ENCODE assay signal across 26 cellular contexts in genomic region chr7:114765331-114766125, GRCh38.
"Had no signal": no experiment of that assay in that cellular context is flagged by ENCODE, and none has a peak within 500 bp of the region (broad histone marks: within the 10 kb centered on the region; RNA-seq: fewer than 3 reads in every experiment).

No MANE protein-coding gene starts in this region.

- DNase-seq: activated B cell treated with CpG ODN at 0.5 μM for 24 hours; activated CD4-positive, alpha-beta T cell treated with anti-CD3 and anti-CD28 coated beads for 1 hour; activated CD4-positive, alpha-beta T cell treated with anti-CD3 and anti-CD28 coated beads, Interleukin-2, amount 10 ng/mL, durations not matched to agents 24 days and 14 days; activated CD4-positive, alpha-beta T cell treated with anti-CD3 and anti-CD28 coated beads, Interleukin-2, amount 50 U/mL, for 48 hours; activated CD8-positive, alpha-beta memory T cell treated with anti-CD3 and anti-CD28 coated beads, Interleukin-2, amount 10 ng/mL, durations not matched to agents 7 days and 5 days; activated effector memory CD4-positive, alpha-beta T cell treated with Interleukin-2 at 50 U/mL for 16 hours; activated naive CD4-positive, alpha-beta T cell; activated T-cell treated with anti-CD3 and anti-CD28 coated beads, Interleukin-2, amount 50 U/mL, for 24 hours; amniotic stem cell; body of pancreas; Kasumi-1; KBM-7; MV-4-11; NCI-H1092 treated with DMSO at 0.1 percent for 48 hours; NCI-H1417 treated with DMSO at 0.1 percent for 48 hours; NCI-H1694 treated with DMSO at 0.1 percent for 48 hours; NCI-H2029 treated with DMSO at 0.1 percent for 48 hours; NCI-H345; NCI-H510A treated with DMSO at 0.1 percent for 48 hours; PC-9; SHP77 treated with DMSO at 0.1 percent for 48 hours; T-cell; T-helper 2 cell; T1000 had no signal

- H3K36me3 ChIP-seq: ascending aorta had no signal

- H3K4me2 ChIP-seq: PC-9 had no signal

- H3K27me3 ChIP-seq: ascending aorta, body of pancreas had no signal

- H3K27ac ChIP-seq: ascending aorta, body of pancreas, PC-9 had no signal

- ATAC-seq: activated CD8-positive, alpha-beta memory T cell treated with anti-CD3 and anti-CD28 coated beads, Interleukin-2, amount 10 ng/mL, durations not matched to agents 7 days and 5 days; body of pancreas; T-cell had no signal

- H3K4me3 ChIP-seq: ascending aorta, body of pancreas, PC-9 had no signal

- H3K4me1 ChIP-seq: body of pancreas had no signal

- H3K9me3 ChIP-seq: ascending aorta, body of pancreas had no signal

- H2AFZ ChIP-seq: PC-9 had no signal

- FAIRE-seq: TTC549 had no signal
